20 cellular contexts compared by ENCODE assay signal in genomic region chr11:71796781-71797180, GRCh38. TPM values are rescaled to one million over a fixed set of nuclear protein-coding genes. Genes with fewer than 3 reads are reported as not detected.
"Had no signal": no experiment of that assay in that cellular context is flagged by ENCODE, and none has a peak within 500 bp of the region (broad histone marks: within the 10 kb centered on the region; RNA-seq: fewer than 3 reads in every experiment).

No MANE protein-coding gene starts in this region.

RNA-seq across cellular contexts. Expression of gene DEFB108B, which starts 36.2 kb away (rescaled TPM):
- total RNA-seq: naive thymus-derived CD8-positive, alpha-beta T cell; natural killer cell treated with Interleukin-12 subunit alpha and Interleukin-12 subunit beta and Interleukin-15 and Interleukin-18, amount 100 ng/mL, for 72 hours; neural crest cell; occipital lobe; osteoblast; ovary; progenitor cell of endocrine pancreas; psoas muscle; renal cortical epithelial cell; sciatic nerve; smooth muscle cell; stomach; subcutaneous adipose tissue; temporal lobe; thoracic aorta; thyroid gland; tibial nerve; upper lobe of left lung; urinary bladder; uterus had no signal
- polyA plus RNA-seq: naive thymus-derived CD8-positive, alpha-beta T cell; ovary; psoas muscle; smooth muscle cell; stomach; urinary bladder had no signal
